ENCODE assay signal across 8 cellular contexts in genomic region chr4:142846729-142847606, GRCh38. TPM values are rescaled to one million over a fixed set of nuclear protein-coding genes. Genes with fewer than 3 reads are reported as not detected.
DNase-seq lines count a peak whose midpoint lies in the region; ATAC-seq and TF ChIP-seq lines count a peak whose summit lies in the region.

No MANE protein-coding gene starts in this region.

- H3K4me1 Mint-ChIP-seq in Calu3 (ENCODE audit: low read depth, unreplicated experiment) = peaks cover 22% of the 10 kb centered on the region
- no peaks in the 10 kb centered on the region for H3K4me1 Mint-ChIP-seq in natural killer cell treated with Interleukin-12 subunit alpha and Interleukin-12 subunit beta and Interleukin-15 and Interleukin-18, amount 100 ng/mL, for 72 hours (ENCODE audit: low read depth in 2 of 2)
- peaks cover 10% of the 10 kb centered on the region for H3K4me1 Mint-ChIP-seq in stimulated activated naive CD8-positive, alpha-beta T cell treated with anti-CD3 and anti-CD28 coated beads, Interleukin-15, Interleukin-2, amounts not matched to agents 100 ng/mL and 50 ng/mL, for 24 hours (ENCODE audit: low read depth)

- H3K27me3 Mint-ChIP-seq in Calu3 (ENCODE audit: unreplicated experiment) = no peaks in the 10 kb centered on the region
- H3K27me3 Mint-ChIP-seq in natural killer cell treated with Interleukin-12 subunit alpha and Interleukin-12 subunit beta and Interleukin-15 and Interleukin-18, amount 100 ng/mL, for 72 hours = peaks cover 22 to 51% of the 10 kb centered on the region in 2 donors
- H3K27me3 Mint-ChIP-seq in stimulated activated naive CD8-positive, alpha-beta T cell treated with anti-CD3 and anti-CD28 coated beads, Interleukin-15, Interleukin-2, amounts not matched to agents 100 ng/mL and 50 ng/mL, for 24 hours = peaks cover 48% of the 10 kb centered on the region

- H3K36me3 ChIP-seq in HAP-1 (replicated peaks) = no peaks in the 10 kb centered on the region

- in situ Hi-C loops in HAP-1 (cut with MboI; ENCODE audit: low sequenced_read_pairs) = no loop called here

- intact Hi-C loops in Calu3 (cut with micrococcal nuclease; ENCODE audit: unreplicated experiment) = loop anchor here (2.0 to 10.0 kb wide), 3 partner anchors 122 to 985 kb away; no protein-coding TSS in a partner anchor

- peak overlapping the region; percentile 17 for H3K4me3 ChIP-seq in HAP-1
- H3K4me3 ChIP-seq in epithelial cell of esophagus (ENCODE audit: low read length) = peak overlapping the region; percentile 63

- peaks cover 51% of the 10 kb centered on the region for H3K27me3 ChIP-seq in HAP-1 (ENCODE audit: low read depth)

- CTCF ChIA-PET in Calu3 (lab: Charles Lee) = interaction anchor here (0.8 kb wide), 1 partner anchor 720 kb away, joined by 4 read pairs; no protein-coding TSS in a partner anchor

- peak; percentile 51 to 62 for ATAC-seq in natural killer cell treated with Interleukin-12 subunit alpha and Interleukin-12 subunit beta and Interleukin-15 and Interleukin-18, amount 100 ng/mL, for 72 hours
- no peak for ATAC-seq in HG03139 (IDR thresholded peaks at IDR 0.05; ENCODE audit: unreplicated experiment)

- no peaks in the 10 kb centered on the region for H3K9me3 Mint-ChIP-seq in Calu3 (ENCODE audit: low read depth, unreplicated experiment)
- H3K9me3 Mint-ChIP-seq in natural killer cell treated with Interleukin-12 subunit alpha and Interleukin-12 subunit beta and Interleukin-15 and Interleukin-18, amount 100 ng/mL, for 72 hours = no peaks in the 10 kb centered on the region
- H3K9me3 Mint-ChIP-seq in stimulated activated naive CD8-positive, alpha-beta T cell treated with anti-CD3 and anti-CD28 coated beads, Interleukin-15, Interleukin-2, amounts not matched to agents 100 ng/mL and 50 ng/mL, for 24 hours = no peaks in the 10 kb centered on the region

- H3K4me3 Mint-ChIP-seq in Calu3 (ENCODE audit: low read depth, unreplicated experiment) = peak overlapping the region; percentile 93
- H3K4me3 Mint-ChIP-seq in natural killer cell treated with Interleukin-12 subunit alpha and Interleukin-12 subunit beta and Interleukin-15 and Interleukin-18, amount 100 ng/mL, for 72 hours = peak overlapping the region; percentile 65
- H3K4me3 Mint-ChIP-seq in stimulated activated naive CD8-positive, alpha-beta T cell treated with anti-CD3 and anti-CD28 coated beads, Interleukin-15, Interleukin-2, amounts not matched to agents 100 ng/mL and 50 ng/mL, for 24 hours = peak overlapping the region; percentile 84

- TF ChIP-seq CTCF in Calu3 (IDR thresholded peaks at IDR 0.05; ENCODE audit: unreplicated experiment) (peak; percentile 41), epithelial cell of esophagus (IDR thresholded peaks at IDR 0.05; ENCODE audit: insufficient read depth, low read depth, low read length, missing control alignments) (peak; percentile 78)

- H3K4me1 ChIP-seq in HAP-1 = no peaks in the 10 kb centered on the region

- no TSS peak for BruUV-seq in Calu3 (replicated peaks; lab: Mats Ljungman, UMichigan)

- H3K36me3 Mint-ChIP-seq in Calu3 (ENCODE audit: insufficient read depth, unreplicated experiment) = peaks cover 32% of the 10 kb centered on the region
- no peaks in the 10 kb centered on the region for H3K36me3 Mint-ChIP-seq in natural killer cell treated with Interleukin-12 subunit alpha and Interleukin-12 subunit beta and Interleukin-15 and Interleukin-18, amount 100 ng/mL, for 72 hours
- H3K36me3 Mint-ChIP-seq in stimulated activated naive CD8-positive, alpha-beta T cell treated with anti-CD3 and anti-CD28 coated beads, Interleukin-15, Interleukin-2, amounts not matched to agents 100 ng/mL and 50 ng/mL, for 24 hours (ENCODE audit: low read depth) = no peaks in the 10 kb centered on the region

- H3K27ac Mint-ChIP-seq in Calu3 (ENCODE audit: unreplicated experiment) = no peak overlapping the region
- no peak overlapping the region for H3K27ac Mint-ChIP-seq in natural killer cell treated with Interleukin-12 subunit alpha and Interleukin-12 subunit beta and Interleukin-15 and Interleukin-18, amount 100 ng/mL, for 72 hours
- no peak overlapping the region for H3K27ac Mint-ChIP-seq in stimulated activated naive CD8-positive, alpha-beta T cell treated with anti-CD3 and anti-CD28 coated beads, Interleukin-15, Interleukin-2, amounts not matched to agents 100 ng/mL and 50 ng/mL, for 24 hours

- DNase-seq in Calu3 (peak; percentile 74), HAP-1 (ENCODE audit: low spot score in 2 of 2) (peak in 1 of 2 experiments; percentile 32), NCI-H345 treated with DMSO at 0.1 percent for 48 hours (lab: John Stamatoyannopoulos, UW; ENCODE audit: unreplicated experiment) (peak; percentile 38), activated T-cell treated with anti-CD3 and anti-CD28 coated beads for 1 hour (ENCODE audit: low read depth) (peak; percentile 63), epithelial cell of esophagus (ENCODE audit: low read depth) (peak; percentile 76)
- no peak for DNase-seq in natural killer cell treated with Interleukin-12 subunit alpha and Interleukin-12 subunit beta and Interleukin-15 and Interleukin-18, amount 100 ng/mL, for 72 hours (ENCODE audit: low spot score)

- H3K9me3 ChIP-seq in HAP-1 = no peaks in the 10 kb centered on the region

RNA-seq across cellular contexts. Expression of gene INPP4B, which starts 0.9 kb away (rescaled TPM):
- 86.9 and 114 TPM in 2 replicates for total RNA-seq in Calu3 (2022)
- 10 to 100 TPM in 1 of 2 donors, 1 to 10 TPM in 1; 3.2 to 25.6 TPM for total RNA-seq in natural killer cell treated with Interleukin-12 subunit alpha and Interleukin-12 subunit beta and Interleukin-15 and Interleukin-18, amount 100 ng/mL, for 72 hours
